In genomic region chr3:106116733-106117489, GRCh38 we compare ENCODE assay signal across 18 cellular contexts.
DNase-seq lines count a peak whose midpoint lies in the region; ATAC-seq, FAIRE-seq and TF ChIP-seq lines count a peak whose summit lies in the region.
"Had no signal": no experiment of that assay in that cellular context is flagged by ENCODE, and none has a peak within 500 bp of the region (broad histone marks: within the 10 kb centered on the region; RNA-seq: fewer than 3 reads in every experiment).

No MANE protein-coding gene starts in this region.

- H3K4ac ChIP-seq in mesenchymal stem cell (ENCODE audit: low read depth in 1 of 2, low read length in 2 of 2), result no peak overlapping the region

- no peak overlapping the region for H2BK5ac ChIP-seq in mesenchymal stem cell (ENCODE audit: low read depth, low read length, poor library complexity, severe bottlenecking)

- no peak overlapping the region for H2BK15ac ChIP-seq in mesenchymal stem cell (ENCODE audit: low read depth, poor library complexity, severe bottlenecking)

- DNase-seq in Right ventricle myocardium inferior (ENCODE audit: missing footprints), result peak; percentile 54
- no peak for DNase-seq in left ventricle myocardium superior
- no peak for DNase-seq in astrocyte (ENCODE audit: low read depth)
- DNase-seq in mesenchymal stem cell, result no peak
- DNase-seq in type B pancreatic cell (ENCODE audit: extremely low spot score, unreplicated experiment), result no peak
- DNase-seq in COLO829 (ENCODE audit: low spot score), result no peak
- DNase-seq in inferior parietal cortex (ENCODE audit: extremely low spot score), result no peak
- DNase-seq: 8988T, AML-193, DMS53, GF-D8, GM23248, H7 had no signal

- H3K4me2 ChIP-seq in astrocyte (ENCODE audit: low read length), result no peak overlapping the region
- H3K4me2 ChIP-seq in mesenchymal stem cell (ENCODE audit: low read length, poor library complexity, severe bottlenecking), result no peak overlapping the region
- H3K4me2 ChIP-seq: BLaER1 had no signal

- no peaks in the 10 kb centered on the region for H3K27me3 ChIP-seq in astrocyte (ENCODE audit: insufficient read depth, low read length)
- no peaks in the 10 kb centered on the region for H3K27me3 ChIP-seq in mesenchymal stem cell (ENCODE audit: control insufficient read depth in 1 of 2, insufficient read depth in 1 of 2, low read length in 2 of 2)
- H3K27me3 ChIP-seq: BLaER1 had no signal

- intact Hi-C loops in Right ventricle myocardium inferior (cut with DNase I), result no loop called here
- intact Hi-C loops in left ventricle myocardium superior (cut with micrococcal nuclease), result no loop called here

- H2BK120ac ChIP-seq in mesenchymal stem cell (ENCODE audit: low read depth, low read length), result no peak overlapping the region

- peak overlapping the region; percentile 45 to 82 for H2BK12ac ChIP-seq in mesenchymal stem cell (ENCODE audit: low read length in 2 of 2)

- no peak overlapping the region for H3K14ac ChIP-seq in mesenchymal stem cell (ENCODE audit: low read length in 2 of 2)

- no peak overlapping the region for H2AFZ ChIP-seq in astrocyte (ENCODE audit: low read depth, low read length)
- H2AFZ ChIP-seq in mesenchymal stem cell (ENCODE audit: low read depth, low read length), result no peak overlapping the region
- H2AFZ ChIP-seq: GM23248 had no signal

- H3K79me1 ChIP-seq in mesenchymal stem cell (replicated peaks; ENCODE audit: low read length, poor library complexity, severe bottlenecking), result no peaks in the 10 kb centered on the region

- H3K9ac ChIP-seq in astrocyte (ENCODE audit: low read length) (no peak overlapping the region), mesenchymal stem cell (ENCODE audit: low read length) (no peak overlapping the region)
- H3K9ac ChIP-seq: BLaER1, GM23248 had no signal

- ATAC-seq in Right ventricle myocardium inferior (no peak), left ventricle myocardium superior (no peak), HG02840 (IDR thresholded peaks at IDR 0.05; ENCODE audit: low FRiP score, unreplicated experiment) (no peak)
- ATAC-seq: HepG2 had no signal

- H3K36me3 ChIP-seq in astrocyte (ENCODE audit: insufficient read depth, low read length) (no peaks in the 10 kb centered on the region), mesenchymal stem cell (ENCODE audit: control insufficient read depth in 1 of 2, insufficient read depth in 2 of 2, low read depth in 1 of 2, low read length in 2 of 2) (no peaks in the 10 kb centered on the region)
- H3K36me3 ChIP-seq: BLaER1 had no signal

- no peak overlapping the region for H3K23ac ChIP-seq in mesenchymal stem cell (ENCODE audit: low read length in 2 of 2)

- no peaks in the 10 kb centered on the region for H3K9me3 ChIP-seq in astrocyte (ENCODE audit: insufficient read depth, low read depth, low read length)
- H3K9me3 ChIP-seq in mesenchymal stem cell (ENCODE audit: control insufficient read depth, low read length), result no peaks in the 10 kb centered on the region

- H3K79me2 ChIP-seq in astrocyte (ENCODE audit: insufficient read depth, low read length), result no peaks in the 10 kb centered on the region

- H3K27ac Mint-ChIP-seq in astrocyte (ENCODE audit: unreplicated experiment), result peak overlapping the region; percentile 19
- peak overlapping the region; percentile 87 for H3K27ac Mint-ChIP-seq in type B pancreatic cell

- H3K27me3 Mint-ChIP-seq in astrocyte (ENCODE audit: low read depth, unreplicated experiment), result no peaks in the 10 kb centered on the region
- no peaks in the 10 kb centered on the region for H3K27me3 Mint-ChIP-seq in type B pancreatic cell
- H3K27me3 Mint-ChIP-seq: CD8-positive, alpha-beta memory T cell had no signal

- no peaks in the 10 kb centered on the region for H4K20me1 ChIP-seq in astrocyte (ENCODE audit: insufficient read depth, low read length)
- H4K20me1 ChIP-seq: BLaER1 had no signal

- H3K4me3 ChIP-seq in astrocyte (ENCODE audit: insufficient read depth, low read depth, low read length), result no peak overlapping the region
- H3K4me3 ChIP-seq in mesenchymal stem cell (ENCODE audit: insufficient read depth in 1 of 2, low read depth in 1 of 2, low read length in 2 of 2), result no peak overlapping the region
- H3K4me3 ChIP-seq: BLaER1, GM23248 had no signal

- no peak for FAIRE-seq in astrocyte (lab: Jason Lieb, UNC)
- FAIRE-seq: HepG2, HTR-8/SVneo had no signal

- no peak overlapping the region for H4K8ac ChIP-seq in mesenchymal stem cell (ENCODE audit: low read length)

- no peak overlapping the region for H3K4me3 Mint-ChIP-seq in astrocyte (ENCODE audit: unreplicated experiment)
- no peak overlapping the region for H3K4me3 Mint-ChIP-seq in type B pancreatic cell
- H3K4me3 Mint-ChIP-seq: CD8-positive, alpha-beta memory T cell had no signal

- H3K4me1 Mint-ChIP-seq in astrocyte (ENCODE audit: low read depth, unreplicated experiment), result peaks cover 23% of the 10 kb centered on the region
- peaks cover 13% of the 10 kb centered on the region for H3K4me1 Mint-ChIP-seq in type B pancreatic cell (ENCODE audit: unreplicated experiment)
- H3K4me1 Mint-ChIP-seq: CD8-positive, alpha-beta memory T cell had no signal

- peak overlapping the region in 1 of 2 experiments; percentile 0 for H3K18ac ChIP-seq in mesenchymal stem cell (ENCODE audit: low read depth in 1 of 2, low read length in 2 of 2)

- H3K27ac ChIP-seq in astrocyte (ENCODE audit: low read depth, low read length) (no peak overlapping the region), mesenchymal stem cell (ENCODE audit: low read length, poor library complexity, severe bottlenecking) (no peak overlapping the region)
- H3K27ac ChIP-seq: BLaER1, GM23248 had no signal

- H3K4me1 ChIP-seq in astrocyte (ENCODE audit: insufficient read depth, low read length) (peaks cover 9% of the 10 kb centered on the region), mesenchymal stem cell (ENCODE audit: control insufficient read depth, insufficient read depth, low read depth, low read length) (no peaks in the 10 kb centered on the region)
- H3K4me1 ChIP-seq: BLaER1 had no signal

- H3K36me3 Mint-ChIP-seq in astrocyte (ENCODE audit: low read depth, unreplicated experiment) (no peaks in the 10 kb centered on the region), type B pancreatic cell (no peaks in the 10 kb centered on the region)

- WGBS in mesenchymal stem cell, result 97% methylated on average over 7 of the region's 7 CpGs

- no peak overlapping the region for H2AK5ac ChIP-seq in mesenchymal stem cell (ENCODE audit: low read length, severe bottlenecking)

- H3K9me3 Mint-ChIP-seq in astrocyte (ENCODE audit: unreplicated experiment) (peaks cover 4% of the 10 kb centered on the region), type B pancreatic cell (peaks cover 7% of the 10 kb centered on the region)
- H3K9me3 Mint-ChIP-seq: CD8-positive, alpha-beta memory T cell had no signal

- H4K91ac ChIP-seq in mesenchymal stem cell (ENCODE audit: low read length), result peak overlapping the region; percentile 4

- TF ChIP-seq CTCF in astrocyte (IDR thresholded peaks at IDR 0.05; ENCODE audit: insufficient read depth, low read depth, low read length), result no peak
- no peak for TF ChIP-seq CTCF in type B pancreatic cell (conservative IDR thresholded peaks at IDR 0.05)
